14 cellular contexts compared by ENCODE assay signal in genomic region chrX:53283099-53283498, GRCh38. TPM values are rescaled to one million over a fixed set of nuclear protein-coding genes. Genes with fewer than 3 reads are reported as not detected.
A peak's percentile ranks its signal among the peaks of the same experiment; 100 is the strongest.
DNase-seq lines count a peak whose midpoint lies in the region; ATAC-seq and TF ChIP-seq lines count a peak whose summit lies in the region.
"Had no signal": no experiment of that assay in that cellular context is flagged by ENCODE, and none has a peak within 500 bp of the region (broad histone marks: within the 10 kb centered on the region; RNA-seq: fewer than 3 reads in every experiment).

No MANE protein-coding gene starts in this region.

- WGBS in sigmoid colon, 2 donors = 97 to 99% methylated on average over 3 of the region's 3 CpGs

- H3K9me3 ChIP-seq in HEK293 (ENCODE audit: control insufficient read depth, insufficient read depth, low read depth, low read length) (no peaks in the 10 kb centered on the region), sigmoid colon (no peaks in the 10 kb centered on the region), ascending aorta (no peaks in the 10 kb centered on the region)

- H3K4me3 ChIP-seq in HEK293 (ENCODE audit: low read depth, low read length) = no peak overlapping the region
- no peak overlapping the region for H3K4me3 ChIP-seq in sigmoid colon
- H3K4me3 ChIP-seq in ascending aorta = no peak overlapping the region

- H3K9me3 Mint-ChIP-seq in dendritic cell treated with granulocyte-macrophage colony-stimulating factor and Interleukin-4, amounts not matched to agents 40 ng/mL and 50 ng/mL, for 4 days = no peaks in the 10 kb centered on the region
- H3K9me3 Mint-ChIP-seq: CD8-positive, alpha-beta T cell had no signal

- intact Hi-C loops in dendritic cell treated with granulocyte-macrophage colony-stimulating factor and Interleukin-4, amounts not matched to agents 40 ng/mL and 50 ng/mL, for 4 days (cut with micrococcal nuclease) = loop anchor here (10.0 kb wide), 2 partner anchors 92 to 162 kb away; no protein-coding TSS in a partner anchor
- intact Hi-C loops in sigmoid colon (cut with DNase I) = loop anchor here (5.0 to 10.0 kb wide), 2 partner anchors 34 to 152 kb away; partner anchors contain the start of gene HSD17B10
- intact Hi-C loops in ascending aorta (cut with DNase I) = loop anchor here (5.0 kb wide), 1 partner anchor 49 kb away; no protein-coding TSS in a partner anchor

- no peak for TF ChIP-seq CTCF in HEK293 (tag by site-specific recombination; IDR thresholded peaks at IDR 0.05)
- no peak for TF ChIP-seq CTCF in sigmoid colon (IDR thresholded peaks at IDR 0.05)
- no peak for TF ChIP-seq CTCF in ascending aorta (IDR thresholded peaks at IDR 0.05)

- no peak for ATAC-seq in HG03108 (IDR thresholded peaks at IDR 0.05; ENCODE audit: unreplicated experiment)
- ATAC-seq: CD8-positive, alpha-beta T cell had no signal

- DNase-seq in sigmoid colon (no peak), ascending aorta (ENCODE audit: low spot score in 2 of 2) (no peak), DMS153 (lab: John Stamatoyannopoulos, UW) (no peak)
- DNase-seq in activated naive CD4-positive, alpha-beta T cell (lab: John Stamatoyannopoulos, UW) = no peak
- DNase-seq: CD8-positive, alpha-beta T cell; COR-L47; DND-41; GDM1; GOT3; H9 had no signal

- no peak for TF ChIP-seq EP300 in sigmoid colon (IDR thresholded peaks at IDR 0.05)

- peak overlapping the region; percentile 52 for H3K27ac Mint-ChIP-seq in dendritic cell treated with granulocyte-macrophage colony-stimulating factor and Interleukin-4, amounts not matched to agents 40 ng/mL and 50 ng/mL, for 4 days
- H3K27ac Mint-ChIP-seq: CD8-positive, alpha-beta T cell; H9 had no signal

- H3K27me3 ChIP-seq in sigmoid colon (no peaks in the 10 kb centered on the region), ascending aorta (no peaks in the 10 kb centered on the region)

- peaks cover 61% of the 10 kb centered on the region for H3K4me1 Mint-ChIP-seq in dendritic cell treated with granulocyte-macrophage colony-stimulating factor and Interleukin-4, amounts not matched to agents 40 ng/mL and 50 ng/mL, for 4 days (ENCODE audit: low read depth)

- TF ChIP-seq POLR2A in sigmoid colon (IDR thresholded peaks at IDR 0.05) = no peak

- H3K36me3 Mint-ChIP-seq in dendritic cell treated with granulocyte-macrophage colony-stimulating factor and Interleukin-4, amounts not matched to agents 40 ng/mL and 50 ng/mL, for 4 days (ENCODE audit: low read depth) = peaks cover 13% of the 10 kb centered on the region
- H3K36me3 Mint-ChIP-seq: CD14-positive monocyte; CD8-positive, alpha-beta T cell had no signal

- peaks cover 32% of the 10 kb centered on the region for H3K4me1 ChIP-seq in HEK293 (ENCODE audit: control insufficient read depth, insufficient read depth, low read length)
- H3K4me1 ChIP-seq in sigmoid colon = peaks cover 0 to 73% (median 51%) of the 10 kb centered on the region in 4 donors
- H3K4me1 ChIP-seq in ascending aorta = peaks cover 4 to 17% of the 10 kb centered on the region in 2 donors

- H3K27ac ChIP-seq in HEK293 (ENCODE audit: extremely low read depth, low read depth, low read length) (no peak overlapping the region), sigmoid colon (peak overlapping the region in 3 of 4 donors; percentile 78 to 87 (median 84)), ascending aorta (no peak overlapping the region)

- no peaks in the 10 kb centered on the region for H3K27me3 Mint-ChIP-seq in dendritic cell treated with granulocyte-macrophage colony-stimulating factor and Interleukin-4, amounts not matched to agents 40 ng/mL and 50 ng/mL, for 4 days

- POLR2A ChIA-PET in HEK293 (lab: Yijun Ruan, JAX) = interaction anchor here (1.1 to 4.8 kb wide), 4 partner anchors 30 to 139 kb away, joined by 3 to 23 read pairs (median 8); partner anchors contain the start of genes KDM5C, RIBC1 and SMC1A

- CTCF ChIA-PET in HEK293 (lab: Yijun Ruan, JAX) = interaction anchor here (0.6 to 9.2 kb wide), 28 partner anchors 10 to 224 kb away, joined by 3 to 153 read pairs (median 8); partner anchors contain the start of genes KDM5C, RIBC1 and SMC1A

- no peak overlapping the region for H3K4me3 Mint-ChIP-seq in dendritic cell treated with granulocyte-macrophage colony-stimulating factor and Interleukin-4, amounts not matched to agents 40 ng/mL and 50 ng/mL, for 4 days
- H3K4me3 Mint-ChIP-seq: CD14-positive monocyte; CD8-positive, alpha-beta T cell; H9 had no signal

- H3K36me3 ChIP-seq in HEK293 (ENCODE audit: control insufficient read depth in 2 of 2, insufficient read depth in 1 of 2, low read length in 2 of 2) (no peaks in the 10 kb centered on the region), sigmoid colon (no peaks in the 10 kb centered on the region), ascending aorta (no peaks in the 10 kb centered on the region)

TF ChIP-seq in HEK293, 187 proteins besides CTCF, POLR2A, EP300 and RAD21:
- TF ChIP-seq ZNF530 (tag by site-specific recombination; IDR thresholded peaks at IDR 0.05; ENCODE audit: low read depth) (no peak), ZNF660 (tag by site-specific recombination; IDR thresholded peaks at IDR 0.05) (0 out of 2 replicates have a peak, but pooled peaks have one; percentile 43), ZNF580 (tag by site-specific recombination; IDR thresholded peaks at IDR 0.05) (0 out of 2 replicates have a peak, but pooled peaks have one; percentile 48)

RNA-seq across cellular contexts. Expression of gene IQSEC2, which starts 1.7 kb away (rescaled TPM):
- total RNA-seq in sigmoid colon (10 to 100 TPM; 13.6 to 21.4 (median 17.8) TPM), ascending aorta (43.3 TPM)
- 10 to 100 TPM; 18.6 to 27.5 (median 19.9) TPM for polyA plus RNA-seq in sigmoid colon

RNA-seq across cellular contexts. Expression of gene KDM5C, which starts 58.1 kb away (rescaled TPM):
- total RNA-seq in sigmoid colon = 10 to 100 TPM; 42.1 to 73.4 (median 69.2) TPM
- polyA plus RNA-seq in sigmoid colon = 10 to 100 TPM; 15.6 to 38.7 (median 16.2) TPM
- 71.7 TPM for total RNA-seq in ascending aorta

Comparison
In these comparisons a context has a peak if more than half of its experiments do, and no peak if none do; other contexts are left out.
1. H3K27ac ChIP-seq: peak in sigmoid colon (3 of 4); none in HEK293 (single experiment) and ascending aorta (0 of 2).